Comparison of ENCODE assay signal across 18 cellular contexts in genomic region chr10:124287071-124287685, GRCh38.
"Had no signal": no experiment of that assay in that cellular context is flagged by ENCODE, and none has a peak within 500 bp of the region (broad histone marks: within the 10 kb centered on the region; RNA-seq: fewer than 3 reads in every experiment).

No MANE protein-coding gene starts in this region.

- H3K27me3 Mint-ChIP-seq: activated CD4-positive, alpha-beta T cell treated with anti-CD3 and anti-CD28 coated beads, Interleukin-2, amount 10 ng/mL, durations not matched to agents 24 days and 14 days; activated CD8-positive, alpha-beta T cell treated with anti-CD3 and anti-CD28 coated beads for 36 hours; activated naive CD4-positive, alpha-beta T cell treated with anti-CD3 and anti-CD28 coated beads, Interleukin-2, amount 50 U/mL, for 24 hours had no signal

- H3K4me2 ChIP-seq: SK-N-SH had no signal

- H3K4me1 Mint-ChIP-seq: activated naive CD4-positive, alpha-beta T cell treated with anti-CD3 and anti-CD28 coated beads, Interleukin-2, amount 50 U/mL, for 24 hours had no signal

- H3K36me3 ChIP-seq: esophagus squamous epithelium had no signal

- H3K27ac Mint-ChIP-seq: activated CD4-positive, alpha-beta T cell treated with anti-CD3 and anti-CD28 coated beads, Interleukin-2, amount 10 ng/mL, durations not matched to agents 24 days and 14 days; activated CD8-positive, alpha-beta T cell treated with anti-CD3 and anti-CD28 coated beads for 36 hours; activated naive CD4-positive, alpha-beta T cell treated with anti-CD3 and anti-CD28 coated beads, Interleukin-2, amount 50 U/mL, for 24 hours; nephron; T-helper 2 cell treated with Interferon-gamma antibody and Interleukin-4, amounts not matched to agents 5 μg/mL and 100 μg/mL, for 36 hours had no signal

- H3K9me2 ChIP-seq: SK-N-SH had no signal

- H3K4me3 Mint-ChIP-seq: activated CD4-positive, alpha-beta T cell treated with anti-CD3 and anti-CD28 coated beads, Interleukin-2, amount 10 ng/mL, durations not matched to agents 24 days and 14 days; activated CD8-positive, alpha-beta T cell treated with anti-CD3 and anti-CD28 coated beads for 36 hours; activated naive CD4-positive, alpha-beta T cell treated with anti-CD3 and anti-CD28 coated beads, Interleukin-2, amount 50 U/mL, for 24 hours; nephron; T-helper 2 cell treated with Interferon-gamma antibody and Interleukin-4, amounts not matched to agents 5 μg/mL and 100 μg/mL, for 36 hours had no signal

- H3K9me3 ChIP-seq: esophagus squamous epithelium, SK-N-SH had no signal

- H3K36me3 Mint-ChIP-seq: activated naive CD4-positive, alpha-beta T cell treated with anti-CD3 and anti-CD28 coated beads, Interleukin-2, amount 50 U/mL, for 24 hours had no signal

- DNase-seq: activated CD4-positive, alpha-beta T cell treated with anti-CD3 and anti-CD28 coated beads, Interleukin-2, amount 10 ng/mL, durations not matched to agents 24 days and 14 days; activated CD8-positive, alpha-beta T cell treated with anti-CD3 and anti-CD28 coated beads for 36 hours; activated gamma-delta T cell; activated T-cell treated with anti-CD3 and anti-CD28 coated beads, Interleukin-2, amount 50 U/mL, for 48 hours; dermis blood vessel endothelial cell; effector memory CD4-positive, alpha-beta T cell; esophagus squamous epithelium; hippocampal formation; midbrain; SK-N-SH; stimulated activated CD4-positive, alpha-beta T cell treated with anti-CD3 and anti-CD28 coated beads, Interleukin-2, amount 100 ng/mL, for 24 hours; stimulated activated naive CD8-positive, alpha-beta T cell treated with anti-CD3 and anti-CD28 coated beads, Interleukin-15, Interleukin-2, amounts not matched to agents 100 U/mL and 50 U/mL, for 24 hours; trophoblast cell had no signal

- H3K27ac ChIP-seq: esophagus squamous epithelium had no signal

- H3K9me3 Mint-ChIP-seq: activated CD4-positive, alpha-beta T cell treated with anti-CD3 and anti-CD28 coated beads, Interleukin-2, amount 10 ng/mL, durations not matched to agents 24 days and 14 days; activated CD8-positive, alpha-beta T cell treated with anti-CD3 and anti-CD28 coated beads for 36 hours; activated naive CD4-positive, alpha-beta T cell treated with anti-CD3 and anti-CD28 coated beads, Interleukin-2, amount 50 U/mL, for 24 hours; nephron; T-helper 2 cell treated with Interferon-gamma antibody and Interleukin-4, amounts not matched to agents 5 μg/mL and 100 μg/mL, for 36 hours had no signal

- ATAC-seq: activated CD8-positive, alpha-beta T cell treated with anti-CD3 and anti-CD28 coated beads for 36 hours; left colon; stimulated activated naive CD8-positive, alpha-beta T cell treated with anti-CD3 and anti-CD28 coated beads, Interleukin-15, Interleukin-2, amounts not matched to agents 100 U/mL and 50 U/mL, for 24 hours had no signal

- H3K4me3 ChIP-seq: esophagus squamous epithelium, lung had no signal
